ENCODE assay signal across 25 cellular contexts in the genomic region with DNA sequence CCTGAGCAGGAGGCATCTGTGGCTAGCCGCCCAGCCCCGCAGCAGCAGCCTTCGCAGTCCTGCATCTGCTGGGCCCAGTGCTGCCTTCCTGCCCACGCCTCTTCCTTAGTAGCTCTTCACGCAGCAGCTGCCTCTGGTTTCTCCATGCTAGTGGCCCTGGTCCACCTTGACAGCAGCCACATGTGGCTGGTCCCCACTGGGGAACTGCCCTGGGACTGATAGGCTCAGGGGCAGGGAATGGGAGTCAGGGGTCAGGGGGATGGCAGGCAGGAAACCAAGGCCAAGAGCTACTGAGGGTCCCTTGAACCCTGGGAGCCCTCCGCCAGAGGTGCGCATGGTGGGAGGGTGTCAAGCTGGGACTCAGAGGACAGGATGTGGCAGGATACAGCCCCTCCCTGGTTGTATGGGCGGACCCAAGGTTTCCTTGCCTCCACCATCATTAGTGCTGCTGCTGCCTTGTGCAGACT.
DNase-seq lines count a peak whose midpoint lies in the region; ATAC-seq, FAIRE-seq and TF ChIP-seq lines count a peak whose summit lies in the region.
"Had no signal": no experiment of that assay in that cellular context is flagged by ENCODE, and none has a peak within 500 bp of the region (broad histone marks: within the 10 kb centered on the region; RNA-seq: fewer than 3 reads in every experiment).

No MANE protein-coding gene starts in this region.

- TF ChIP-seq RAD21 in HepG2 (CRISPR knock-in tag; IDR thresholded peaks at IDR 0.05): no peak

- H3K4me3 Mint-ChIP-seq in chondrocyte (ENCODE audit: unreplicated experiment): no peak overlapping the region
- no peak overlapping the region for H3K4me3 Mint-ChIP-seq in activated T-helper 2 cell treated with anti-CD3 and anti-CD28 coated beads, Interferon-gamma antibody, Interleukin-2, Interleukin-4, amounts not matched to agents 10 μg/mL and 5 μg/mL and 100 μg/mL, durations not matched to agents 14 hours and 24 hours and 36 hours (ENCODE audit: low read depth)
- H3K4me3 Mint-ChIP-seq: activated CD4-positive, alpha-beta memory T cell treated with anti-CD3 and anti-CD28 coated beads for 36 hours; brain; CD4-positive, alpha-beta memory T cell; memory B cell; naive thymus-derived CD4-positive, alpha-beta T cell; stimulated activated memory B cell treated with anti-CD40 and anti-IgM and Interleukin-4, amounts not matched to agents 10 μg/mL and 1 μg/mL and 100 μg/mL, for 72 hours had no signal

- TF ChIP-seq POLR2A in right lobe of liver (IDR thresholded peaks at IDR 0.05) (no peak), HepG2 (IDR thresholded peaks at IDR 0.05; ENCODE audit: insufficient read depth in 1 of 2, low read depth in 2 of 2, low read length in 2 of 2) (no peak), ovary (IDR thresholded peaks at IDR 0.05) (no peak), uterus (IDR thresholded peaks at IDR 0.05) (no peak)

- DNase-seq in right lobe of liver (peak in 2 of 3 donors; percentile 31 to 44), HepG2 (ENCODE audit: low spot score) (no peak), chondrocyte (ENCODE audit: low spot score) (peak; percentile 50), ovary (peak; percentile 7 to 27 (median 18)), uterus (peak; percentile 11)
- DNase-seq in activated T-helper 2 cell treated with anti-CD3 and anti-CD28 coated beads, Interferon-gamma antibody, Interleukin-2, Interleukin-4, amounts not matched to agents 10 μg/mL and 5 μg/mL and 100 μg/mL, durations not matched to agents 14 hours and 24 hours and 36 hours (ENCODE audit: low spot score): no peak
- no peak for DNase-seq in stimulated activated CD4-positive, alpha-beta T cell treated with anti-CD3 and anti-CD28 coated beads, Interleukin-1b, Interleukin-23, amount 100 ng/mL, for 48 hours
- DNase-seq: CD4-positive, alpha-beta memory T cell; naive thymus-derived CD4-positive, alpha-beta T cell; NCI-H146; NCI-H2171 treated with DMSO at 0.1 percent for 48 hours; NCI-H526 treated with DMSO at 0.1 percent for 48 hours; stimulated activated CD4-positive, alpha-beta T cell treated with anti-CD3 and anti-CD28 coated beads, Interleukin-2, amount 100 ng/mL, for 24 hours; T-helper 9 cell; testis had no signal

- no peak for FAIRE-seq in HepG2 (lab: Jason Lieb, UNC)
- FAIRE-seq: colon, frontal cortex, G401.6, keratinocyte had no signal

- H3K9me3 Mint-ChIP-seq in chondrocyte (ENCODE audit: low read depth): no peaks in the 10 kb centered on the region
- no peaks in the 10 kb centered on the region for H3K9me3 Mint-ChIP-seq in activated T-helper 2 cell treated with anti-CD3 and anti-CD28 coated beads, Interferon-gamma antibody, Interleukin-2, Interleukin-4, amounts not matched to agents 10 μg/mL and 5 μg/mL and 100 μg/mL, durations not matched to agents 14 hours and 24 hours and 36 hours
- H3K9me3 Mint-ChIP-seq: activated CD4-positive, alpha-beta memory T cell treated with anti-CD3 and anti-CD28 coated beads for 36 hours; brain; CD4-positive, alpha-beta memory T cell; memory B cell; naive thymus-derived CD4-positive, alpha-beta T cell; stimulated activated memory B cell treated with anti-CD40 and anti-IgM and Interleukin-4, amounts not matched to agents 10 μg/mL and 1 μg/mL and 100 μg/mL, for 72 hours had no signal

- no peaks in the 10 kb centered on the region for H3K36me3 ChIP-seq in right lobe of liver
- H3K36me3 ChIP-seq in HepG2 (replicated peaks in 1 of 2; ENCODE audit: control insufficient read depth in 1 of 2, insufficient read depth in 2 of 2, low read length in 2 of 2): peaks cover 2 to 3% of the 10 kb centered on the region in 2 experiments; a peak in 1 of 5 replicates
- no peaks in the 10 kb centered on the region for H3K36me3 ChIP-seq in ovary
- no peaks in the 10 kb centered on the region for H3K36me3 ChIP-seq in uterus

- TF ChIP-seq EP300 in HepG2 (IDR thresholded peaks at IDR 0.05; ENCODE audit: low read depth in 2 of 2, low read length in 2 of 2) (no peak), HepG2 (CRISPR knock-in tag; IDR thresholded peaks at IDR 0.05; ENCODE audit: borderline replicate concordance) (no peak), ovary (IDR thresholded peaks at IDR 0.05) (no peak)

- intact Hi-C loops in right lobe of liver (cut with DNase I): no loop called here
- intact Hi-C loops in HepG2 (cut with micrococcal nuclease; ENCODE audit: unreplicated experiment): no loop called here
- intact Hi-C loops in ovary (cut with DNase I): loop anchor here in 2 of 4 donors (2.0 to 10.0 kb wide), 2 partner anchors 576 to 816 kb away; no protein-coding TSS in a partner anchor
- intact Hi-C loops in uterus (cut with DNase I; ENCODE audit: low total_unique reads): loop anchor here (10.0 kb wide), 1 partner anchor 576 kb away; no protein-coding TSS in a partner anchor
- intact Hi-C loops in activated T-helper 2 cell treated with anti-CD3 and anti-CD28 coated beads, Interferon-gamma antibody, Interleukin-2, Interleukin-4, amounts not matched to agents 10 μg/mL and 5 μg/mL and 100 μg/mL, durations not matched to agents 14 hours and 24 hours and 36 hours (cut with micrococcal nuclease): no loop called here

- BruUV-seq in HepG2 (replicated peaks; lab: Mats Ljungman, UMichigan): no TSS peak

- H3K27ac ChIP-seq in right lobe of liver (no peak overlapping the region), HepG2 (ENCODE audit: extremely low read length, insufficient read depth, low read length) (no peak overlapping the region), ovary (no peak overlapping the region), uterus (no peak overlapping the region)
- H3K27ac ChIP-seq: esophagus muscularis mucosa, testis had no signal

- H4K20me1 ChIP-seq in HepG2 (ENCODE audit: insufficient read depth, low read length): no peaks in the 10 kb centered on the region; the same call in 1 of the 2 replicates

- H3K4me3 ChIP-seq in right lobe of liver (no peak overlapping the region), HepG2 (replicated peaks in 1 of 3; ENCODE audit: insufficient read depth in 1 of 3, low read depth in 2 of 3, low read length in 3 of 3) (no peak overlapping the region), ovary (no peak overlapping the region), uterus (no peak overlapping the region)
- H3K4me3 ChIP-seq: esophagus muscularis mucosa, testis had no signal

- no peaks in the 10 kb centered on the region for H3K4me1 ChIP-seq in right lobe of liver
- no peaks in the 10 kb centered on the region for H3K4me1 ChIP-seq in HepG2 (ENCODE audit: insufficient read depth, low read length)
- peaks cover 12% of the 10 kb centered on the region for H3K4me1 ChIP-seq in ovary (ENCODE audit: insufficient read depth)
- peaks cover 8 to 9% of the 10 kb centered on the region in 2 donors for H3K4me1 ChIP-seq in uterus

- no peak overlapping the region for H3K4me2 ChIP-seq in HepG2 (ENCODE audit: low read depth, low read length)

- H3K36me3 Mint-ChIP-seq in chondrocyte (ENCODE audit: low read depth): no peaks in the 10 kb centered on the region
- no peaks in the 10 kb centered on the region for H3K36me3 Mint-ChIP-seq in activated T-helper 2 cell treated with anti-CD3 and anti-CD28 coated beads, Interferon-gamma antibody, Interleukin-2, Interleukin-4, amounts not matched to agents 10 μg/mL and 5 μg/mL and 100 μg/mL, durations not matched to agents 14 hours and 24 hours and 36 hours (ENCODE audit: low read depth)
- H3K36me3 Mint-ChIP-seq: activated CD4-positive, alpha-beta memory T cell treated with anti-CD3 and anti-CD28 coated beads for 36 hours; brain; CD4-positive, alpha-beta memory T cell; memory B cell; naive thymus-derived CD4-positive, alpha-beta T cell; stimulated activated memory B cell treated with anti-CD40 and anti-IgM and Interleukin-4, amounts not matched to agents 10 μg/mL and 1 μg/mL and 100 μg/mL, for 72 hours had no signal

- TF ChIP-seq CTCF in right lobe of liver (IDR thresholded peaks at IDR 0.05): no peak
- no peak for TF ChIP-seq CTCF in HepG2 (CRISPR knock-in tag; IDR thresholded peaks at IDR 0.05)
- no peak for TF ChIP-seq CTCF in chondrocyte (IDR thresholded peaks at IDR 0.05)
- TF ChIP-seq CTCF in ovary (IDR thresholded peaks at IDR 0.05): no peak
- no peak for TF ChIP-seq CTCF in uterus (IDR thresholded peaks at IDR 0.05)

- CTCF ChIA-PET in HepG2 (lab: Yijun Ruan, JAX; ENCODE audit: low intra/inter-chr PET ratio, low total read pairs): no interaction called here

- no peaks in the 10 kb centered on the region for H3K27me3 ChIP-seq in right lobe of liver
- H3K27me3 ChIP-seq in HepG2 (ENCODE audit: control insufficient read depth in 1 of 2, insufficient read depth in 2 of 2, low read length in 2 of 2): no peaks in the 10 kb centered on the region
- H3K27me3 ChIP-seq in ovary: no peaks in the 10 kb centered on the region
- H3K27me3 ChIP-seq in uterus: no peaks in the 10 kb centered on the region
- H3K27me3 ChIP-seq: esophagus muscularis mucosa, testis had no signal

- no peaks in the 10 kb centered on the region for H3K79me2 ChIP-seq in HepG2 (ENCODE audit: insufficient read depth, low read length)

- no peak overlapping the region for H2AFZ ChIP-seq in HepG2 (ENCODE audit: low read length)

- no peak for ATAC-seq in right lobe of liver
- no peak for ATAC-seq in HepG2
- ATAC-seq in activated CD4-positive, CD25-positive, alpha-beta regulatory T cell treated with anti-CD3 and anti-CD28 coated beads, Interleukin-2, amount 50 U/mL, for 24 hours: no peak
- ATAC-seq: naive thymus-derived CD4-positive, alpha-beta T cell; stimulated activated memory B cell treated with anti-CD40 and anti-IgM and Interleukin-4, amounts not matched to agents 10 μg/mL and 1 μg/mL and 100 μg/mL, for 72 hours had no signal

- H3K27ac Mint-ChIP-seq in chondrocyte (ENCODE audit: unreplicated experiment): no peak overlapping the region
- H3K27ac Mint-ChIP-seq in activated T-helper 2 cell treated with anti-CD3 and anti-CD28 coated beads, Interferon-gamma antibody, Interleukin-2, Interleukin-4, amounts not matched to agents 10 μg/mL and 5 μg/mL and 100 μg/mL, durations not matched to agents 14 hours and 24 hours and 36 hours: no peak overlapping the region
- H3K27ac Mint-ChIP-seq: activated CD4-positive, alpha-beta memory T cell treated with anti-CD3 and anti-CD28 coated beads for 36 hours; CD4-positive, alpha-beta memory T cell; naive thymus-derived CD4-positive, alpha-beta T cell; stimulated activated memory B cell treated with anti-CD40 and anti-IgM and Interleukin-4, amounts not matched to agents 10 μg/mL and 1 μg/mL and 100 μg/mL, for 72 hours had no signal

- in situ Hi-C loops in HepG2 (cut with HindIII; ENCODE audit: extremely low pct_ligation_motif_present, low pct_unique_long_range_greater_than_20kb): loop anchor here (25.0 kb wide), 2 partner anchors 606 to 1256 kb away; no protein-coding TSS in a partner anchor

- peaks cover 12% of the 10 kb centered on the region for H3K4me1 Mint-ChIP-seq in chondrocyte (ENCODE audit: low read depth)
- H3K4me1 Mint-ChIP-seq in activated T-helper 2 cell treated with anti-CD3 and anti-CD28 coated beads, Interferon-gamma antibody, Interleukin-2, Interleukin-4, amounts not matched to agents 10 μg/mL and 5 μg/mL and 100 μg/mL, durations not matched to agents 14 hours and 24 hours and 36 hours (ENCODE audit: low read depth): no peaks in the 10 kb centered on the region

- no peaks in the 10 kb centered on the region for H3K9me3 ChIP-seq in right lobe of liver
- H3K9me3 ChIP-seq in HepG2 (ENCODE audit: low read length): no peaks in the 10 kb centered on the region
- H3K9me3 ChIP-seq in ovary: no peaks in the 10 kb centered on the region
- no peaks in the 10 kb centered on the region for H3K9me3 ChIP-seq in uterus
- H3K9me3 ChIP-seq: esophagus muscularis mucosa, testis had no signal

- no peaks in the 10 kb centered on the region for H3K27me3 Mint-ChIP-seq in chondrocyte (ENCODE audit: low read depth)
- H3K27me3 Mint-ChIP-seq in activated T-helper 2 cell treated with anti-CD3 and anti-CD28 coated beads, Interferon-gamma antibody, Interleukin-2, Interleukin-4, amounts not matched to agents 10 μg/mL and 5 μg/mL and 100 μg/mL, durations not matched to agents 14 hours and 24 hours and 36 hours (ENCODE audit: low read depth): no peaks in the 10 kb centered on the region
- H3K27me3 Mint-ChIP-seq: memory B cell; naive thymus-derived CD4-positive, alpha-beta T cell had no signal

- H3K9ac ChIP-seq in HepG2 (ENCODE audit: insufficient read depth, low read depth, low read length): no peak overlapping the region

- WGBS in right lobe of liver (ENCODE audit: insufficient coverage, low coverage, low lambda C conversion rate, missing lambda C conversion rate): 93% methylated on average over 5 of the region's 8 CpGs
- 100% methylated on average over 4 of the region's 8 CpGs for WGBS in HepG2 (ENCODE audit: low lambda C conversion rate)
- WGBS in ovary, 3 donors: 91 to 97% (median 96%) methylated on average over 7 to 8 of the region's 8 CpGs

- POLR2A ChIA-PET in HepG2 (lab: Yijun Ruan, JAX): no interaction called here

Comparison
In these comparisons a context has a peak if more than half of its experiments do, and no peak if none do; other contexts are left out.
1. DNase-seq: peak in right lobe of liver (2 of 3), chondrocyte (single experiment), ovary (5 of 5) and uterus (2 of 2); none in HepG2 (single experiment), activated T-helper 2 cell treated with anti-CD3 and anti-CD28 coated beads, Interferon-gamma antibody, Interleukin-2, Interleukin-4, amounts not matched to agents 10 μg/mL and 5 μg/mL and 100 μg/mL, durations not matched to agents 14 hours and 24 hours and 36 hours (single experiment) and stimulated activated CD4-positive, alpha-beta T cell treated with anti-CD3 and anti-CD28 coated beads, Interleukin-1b, Interleukin-23, amount 100 ng/mL, for 48 hours (single experiment).